Comparison of ENCODE assay signal across 9 cellular contexts in the genomic region with DNA sequence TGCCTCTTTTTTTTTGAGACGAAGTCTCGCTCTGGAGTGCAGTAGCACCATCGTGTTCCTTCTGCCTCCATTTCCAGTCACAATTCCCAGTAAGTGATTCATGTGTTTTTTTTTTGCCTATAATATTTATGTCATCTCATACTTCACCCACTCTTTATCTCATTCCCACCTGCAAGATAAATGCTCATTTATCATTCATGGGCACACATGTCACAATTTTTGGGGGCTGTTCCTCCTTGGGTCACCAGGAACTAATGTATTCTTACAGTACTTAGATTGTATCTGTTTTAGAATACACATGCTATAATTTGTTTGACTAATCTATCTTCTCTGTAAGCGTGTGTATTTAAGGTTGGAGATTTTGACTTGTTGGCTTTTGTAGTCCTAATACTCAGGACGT.
"Had no signal": no experiment of that assay in that cellular context is flagged by ENCODE, and none has a peak within 500 bp of the region (broad histone marks: within the 10 kb centered on the region; RNA-seq: fewer than 3 reads in every experiment).

No MANE protein-coding gene starts in this region.

- H3K4me3 Mint-ChIP-seq: GM23338, HFFc6, IgD-negative memory B cell had no signal

- H3K36me3 ChIP-seq: HAP-1 had no signal

- H3K9me3 ChIP-seq: HAP-1 had no signal

- H3K4me3 ChIP-seq: GM23338, HAP-1 had no signal

- ATAC-seq: GM23338, HCT116 had no signal

- FAIRE-seq: H1, HTR-8/SVneo had no signal

- H3K4me2 ChIP-seq: GM23338 had no signal

- DNase-seq: H7, HFFc6, KG1 had no signal

- H3K27ac Mint-ChIP-seq: HFFc6 had no signal

- H2AFZ ChIP-seq: GM23338 had no signal

- H3K9me3 Mint-ChIP-seq: GM23338, HFFc6, IgD-negative memory B cell had no signal
